Comparison of ENCODE assay signal across 8 cellular contexts in genomic region chr17:79834575-79835469, GRCh38. TPM values are rescaled to one million over a fixed set of nuclear protein-coding genes. Genes with fewer than 3 reads are reported as not detected.
DNase-seq lines count a peak whose midpoint lies in the region; ATAC-seq and TF ChIP-seq lines count a peak whose summit lies in the region.

No MANE protein-coding gene starts in this region.

- peaks cover under 1% of the 10 kb centered on the region for H3K27me3 Mint-ChIP-seq in activated CD4-positive, alpha-beta T cell treated with anti-CD3 and anti-CD28 coated beads, Interleukin-2, amount 10 ng/mL, durations not matched to agents 24 days and 14 days

- DNase-seq in activated CD4-positive, alpha-beta T cell treated with anti-CD3 and anti-CD28 coated beads, Interleukin-2, amount 10 ng/mL, durations not matched to agents 24 days and 14 days = peak; percentile 85
- DNase-seq in activated CD4-positive, alpha-beta T cell treated with anti-CD3 and anti-CD28 coated beads for 1 hour = no peak
- DNase-seq in fibroblast of lung (ENCODE audit: low read depth in 2 of 2) (no peak), coronary artery (ENCODE audit: low spot score) (no peak), NCI-H510A (lab: John Stamatoyannopoulos, UW) (no peak)
- DNase-seq in stimulated activated effector memory CD8-positive, alpha-beta T cell treated with anti-CD3 and anti-CD28 coated beads, Interleukin-12 subunit alpha, Interleukin-12 subunit beta, amount 100 ng/mL, for 72 hours (ENCODE audit: low spot score in 2 of 2) = peak; percentile 65 to 81

- H3K9me3 Mint-ChIP-seq in activated CD4-positive, alpha-beta T cell treated with anti-CD3 and anti-CD28 coated beads, Interleukin-2, amount 10 ng/mL, durations not matched to agents 24 days and 14 days = no peaks in the 10 kb centered on the region
- H3K9me3 Mint-ChIP-seq in stimulated activated effector memory CD8-positive, alpha-beta T cell treated with anti-CD3 and anti-CD28 coated beads, Interleukin-12 subunit alpha, Interleukin-12 subunit beta, amount 100 ng/mL, for 72 hours = no peaks in the 10 kb centered on the region

- ATAC-seq in stimulated activated effector memory CD8-positive, alpha-beta T cell treated with anti-CD3 and anti-CD28 coated beads, Interleukin-12 subunit alpha, Interleukin-12 subunit beta, amount 100 ng/mL, for 72 hours = no peak
- ATAC-seq in HG03432 (IDR thresholded peaks at IDR 0.05; ENCODE audit: unreplicated experiment) = no peak

- peaks cover 18% of the 10 kb centered on the region for H3K4me1 ChIP-seq in fibroblast of lung (ENCODE audit: control insufficient read depth, extremely low read depth, insufficient read depth, low read length)

- H3K9me3 ChIP-seq in SU-DHL-6 (ENCODE audit: insufficient read depth, low read length) (no peaks in the 10 kb centered on the region), fibroblast of lung (ENCODE audit: control insufficient read depth, insufficient read depth, low read depth, low read length) (no peaks in the 10 kb centered on the region)

- H3K4me2 ChIP-seq in SU-DHL-6 (ENCODE audit: low read depth, low read length, poor library complexity, severe bottlenecking) = no peak overlapping the region
- H3K4me2 ChIP-seq in fibroblast of lung (ENCODE audit: extremely low read depth, insufficient read depth, low read length) = no peak overlapping the region

- H2AFZ ChIP-seq in SU-DHL-6 (ENCODE audit: low read depth, low read length, severe bottlenecking) = no peak overlapping the region
- no peak overlapping the region for H2AFZ ChIP-seq in fibroblast of lung (ENCODE audit: low read length)

- H3K9me2 ChIP-seq in SU-DHL-6 (replicated peaks; ENCODE audit: insufficient read depth, low read length) = no peaks in the 10 kb centered on the region

- peaks cover 17% of the 10 kb centered on the region; the same call in 1 of the 2 replicates for H4K20me1 ChIP-seq in SU-DHL-6 (ENCODE audit: low read depth, low read length)
- no peaks in the 10 kb centered on the region for H4K20me1 ChIP-seq in fibroblast of lung (ENCODE audit: control insufficient read depth, extremely low read depth, insufficient read depth, low read length)

- intact Hi-C loops in activated CD4-positive, alpha-beta T cell treated with anti-CD3 and anti-CD28 coated beads, Interleukin-2, amount 10 ng/mL, durations not matched to agents 24 days and 14 days (cut with micrococcal nuclease) = loop anchor here (5.0 to 10.0 kb wide), 2 partner anchors 420 to 1703 kb away; partner anchors contain the start of gene TMC8

- TF ChIP-seq CTCF in SU-DHL-6 (IDR thresholded peaks at IDR 0.05; ENCODE audit: insufficient read depth, low read length, poor library complexity, severe bottlenecking) (peak; percentile 61), fibroblast of lung (conservative IDR thresholded peaks at IDR 0.05 in 1 of 2, IDR thresholded peaks at IDR 0.05 in 1 of 2; ENCODE audit: low read depth in 1 of 2, low read length in 2 of 2) (peak; percentile 49 to 71), coronary artery (IDR thresholded peaks at IDR 0.05) (no peak)

- no peak overlapping the region for H3K9ac ChIP-seq in SU-DHL-6 (ENCODE audit: low read length)
- no peak overlapping the region for H3K9ac ChIP-seq in fibroblast of lung (ENCODE audit: insufficient read depth, low read length)

- H3K79me2 ChIP-seq in SU-DHL-6 (ENCODE audit: insufficient read depth, low read length) = peaks cover 23% of the 10 kb centered on the region
- peaks cover 13% of the 10 kb centered on the region for H3K79me2 ChIP-seq in fibroblast of lung (ENCODE audit: control insufficient read depth, insufficient read depth, low read length)

- H3K27ac Mint-ChIP-seq in activated CD4-positive, alpha-beta T cell treated with anti-CD3 and anti-CD28 coated beads, Interleukin-2, amount 10 ng/mL, durations not matched to agents 24 days and 14 days = no peak overlapping the region
- no peak overlapping the region for H3K27ac Mint-ChIP-seq in stimulated activated effector memory CD8-positive, alpha-beta T cell treated with anti-CD3 and anti-CD28 coated beads, Interleukin-12 subunit alpha, Interleukin-12 subunit beta, amount 100 ng/mL, for 72 hours

- no peak overlapping the region for H3K4me3 ChIP-seq in SU-DHL-6 (ENCODE audit: insufficient read depth, low read length, poor library complexity, severe bottlenecking)
- H3K4me3 ChIP-seq in fibroblast of lung (replicated peaks in 1 of 4; ENCODE audit: control extremely low read depth in 1 of 4, insufficient read depth in 1 of 4, low read depth in 3 of 4, low read length in 4 of 4) = no peak overlapping the region
- no peak overlapping the region for H3K4me3 ChIP-seq in coronary artery

- H3K36me3 ChIP-seq in SU-DHL-6 (ENCODE audit: low read length) (0 out of 2 replicates have a peak, but pooled peaks cover 3% of the 10 kb centered on the region), fibroblast of lung (ENCODE audit: control insufficient read depth, insufficient read depth, low read length) (peaks cover 18% of the 10 kb centered on the region)

- H3K27ac ChIP-seq in SU-DHL-6 (ENCODE audit: low read depth, low read length) = no peak overlapping the region
- no peak overlapping the region for H3K27ac ChIP-seq in fibroblast of lung (ENCODE audit: insufficient read depth, low read length)
- no peak overlapping the region for H3K27ac ChIP-seq in coronary artery

- no peak overlapping the region for H3K4me3 Mint-ChIP-seq in activated CD4-positive, alpha-beta T cell treated with anti-CD3 and anti-CD28 coated beads, Interleukin-2, amount 10 ng/mL, durations not matched to agents 24 days and 14 days
- H3K4me3 Mint-ChIP-seq in stimulated activated effector memory CD8-positive, alpha-beta T cell treated with anti-CD3 and anti-CD28 coated beads, Interleukin-12 subunit alpha, Interleukin-12 subunit beta, amount 100 ng/mL, for 72 hours = no peak overlapping the region

- H3F3A ChIP-seq in SU-DHL-6 (ENCODE audit: insufficient read depth) = peaks cover 14% of the 10 kb centered on the region

- H3K36me3 Mint-ChIP-seq in activated CD4-positive, alpha-beta T cell treated with anti-CD3 and anti-CD28 coated beads, Interleukin-2, amount 10 ng/mL, durations not matched to agents 24 days and 14 days (ENCODE audit: low read depth) = peaks cover 21% of the 10 kb centered on the region
- peaks cover 44% of the 10 kb centered on the region for H3K36me3 Mint-ChIP-seq in stimulated activated effector memory CD8-positive, alpha-beta T cell treated with anti-CD3 and anti-CD28 coated beads, Interleukin-12 subunit alpha, Interleukin-12 subunit beta, amount 100 ng/mL, for 72 hours

- H3K4me1 Mint-ChIP-seq in activated CD4-positive, alpha-beta T cell treated with anti-CD3 and anti-CD28 coated beads, Interleukin-2, amount 10 ng/mL, durations not matched to agents 24 days and 14 days = peaks cover 22% of the 10 kb centered on the region
- peaks cover 39% of the 10 kb centered on the region for H3K4me1 Mint-ChIP-seq in stimulated activated effector memory CD8-positive, alpha-beta T cell treated with anti-CD3 and anti-CD28 coated beads, Interleukin-12 subunit alpha, Interleukin-12 subunit beta, amount 100 ng/mL, for 72 hours

- H3K27me3 ChIP-seq in SU-DHL-6 (ENCODE audit: low read length) = no peaks in the 10 kb centered on the region
- no peaks in the 10 kb centered on the region for H3K27me3 ChIP-seq in fibroblast of lung (ENCODE audit: control insufficient read depth, insufficient read depth, low read length)

RNA-seq across cellular contexts. Expression of gene CBX4, which starts 4.4 kb away (rescaled TPM):
- 18.5 and 19.4 TPM in 2 replicates for total RNA-seq in activated CD4-positive, alpha-beta T cell treated with anti-CD3 and anti-CD28 coated beads, Interleukin-2, amount 10 ng/mL, durations not matched to agents 24 days and 14 days
- 11.0 and 13.4 TPM in 2 replicates for total RNA-seq in fibroblast of lung
- 5.4 and 5.6 TPM in 2 replicates for polyA plus RNA-seq in fibroblast of lung
- polyA plus RNA-seq in fibroblast of lung (2012) = 8.8 TPM in 2 replicates
- 1.3 and 1.6 TPM in 2 replicates for polyA minus RNA-seq in fibroblast of lung (ENCODE audit: low replicate concordance)

RNA-seq across cellular contexts. Expression of gene CBX8, which starts 37.9 kb away (rescaled TPM):
- total RNA-seq in activated CD4-positive, alpha-beta T cell treated with anti-CD3 and anti-CD28 coated beads, Interleukin-2, amount 10 ng/mL, durations not matched to agents 24 days and 14 days = 9.4 TPM in 2 replicates
- total RNA-seq in fibroblast of lung = 3.3 and 4.0 TPM in 2 replicates
- 0.19 and 0.41 TPM in 2 replicates for polyA plus RNA-seq in fibroblast of lung
- polyA plus RNA-seq in fibroblast of lung (2012) = 4.9 and 5.2 TPM in 2 replicates
- polyA minus RNA-seq in fibroblast of lung (ENCODE audit: low replicate concordance) = 1.5 and 6.8 TPM in 2 replicates

RNA-seq across cellular contexts. Expression of gene CBX2, which starts 56.9 kb away (rescaled TPM):
- 7.5 and 8.2 TPM in 2 replicates for total RNA-seq in activated CD4-positive, alpha-beta T cell treated with anti-CD3 and anti-CD28 coated beads, Interleukin-2, amount 10 ng/mL, durations not matched to agents 24 days and 14 days
- 0.83 and 1.3 TPM in 2 replicates for total RNA-seq in fibroblast of lung
- 0.77 and 1.3 TPM in 2 replicates for polyA plus RNA-seq in fibroblast of lung
- 0.91 and 2.2 TPM in 2 replicates for polyA plus RNA-seq in fibroblast of lung (2012)
- polyA minus RNA-seq in fibroblast of lung (ENCODE audit: low replicate concordance) = 0.35 and 3.1 TPM in 2 replicates

Comparison
In these comparisons a context has a peak if more than half of its experiments do, and no peak if none do; other contexts are left out.
1. DNase-seq: peak in activated CD4-positive, alpha-beta T cell treated with anti-CD3 and anti-CD28 coated beads, Interleukin-2, amount 10 ng/mL, durations not matched to agents 24 days and 14 days (single experiment) and stimulated activated effector memory CD8-positive, alpha-beta T cell treated with anti-CD3 and anti-CD28 coated beads, Interleukin-12 subunit alpha, Interleukin-12 subunit beta, amount 100 ng/mL, for 72 hours (2 of 2); none in activated CD4-positive, alpha-beta T cell treated with anti-CD3 and anti-CD28 coated beads for 1 hour (single experiment), fibroblast of lung (0 of 2), coronary artery (single experiment) and NCI-H510A (single experiment).